ENCODE assay signal across 14 cellular contexts in the genomic region with DNA sequence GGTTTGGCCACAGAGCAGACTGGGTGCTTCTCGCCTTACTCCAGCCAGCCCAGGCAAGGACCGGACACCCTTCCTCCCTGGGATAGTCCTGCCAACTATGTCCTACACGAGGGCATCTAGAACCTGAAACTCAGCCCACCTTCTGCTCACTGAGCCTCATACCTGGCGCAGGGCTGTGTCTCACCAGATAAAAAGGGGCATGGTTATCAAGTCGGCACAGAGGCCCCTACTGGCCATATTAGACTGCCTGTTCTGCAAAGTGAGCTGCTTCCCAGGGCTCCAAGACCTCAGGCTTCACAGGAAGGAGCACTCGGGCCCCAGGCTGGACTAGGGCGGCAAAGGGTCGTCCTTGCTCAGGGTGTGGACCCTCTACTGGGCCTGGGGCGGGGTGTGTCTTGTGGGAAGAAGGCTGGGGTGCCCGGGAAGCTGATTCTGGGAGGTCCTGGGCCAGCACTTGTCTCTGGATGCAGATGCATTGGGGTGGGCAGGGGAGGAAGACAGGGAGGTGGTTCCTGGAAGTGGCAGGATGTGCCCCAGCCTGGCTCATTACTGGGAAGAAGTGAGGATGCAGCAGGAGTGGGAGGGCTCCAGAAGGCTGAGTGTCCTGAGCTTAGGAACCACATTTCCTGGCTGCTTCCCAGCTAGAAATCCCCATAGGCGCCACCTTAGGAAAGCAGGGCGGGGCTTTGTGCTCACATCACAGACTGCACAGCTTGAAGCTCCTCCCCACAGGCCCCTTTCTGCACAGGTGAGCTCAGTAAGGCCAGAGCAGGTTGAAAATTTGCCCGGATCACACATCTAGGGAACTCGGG. TPM values are rescaled to one million over a fixed set of nuclear protein-coding genes. Genes with fewer than 3 reads are reported as not detected.
DNase-seq lines count a peak whose midpoint lies in the region; ATAC-seq and TF ChIP-seq lines count a peak whose summit lies in the region.
"Had no signal": no experiment of that assay in that cellular context is flagged by ENCODE, and none has a peak within 500 bp of the region (broad histone marks: within the 10 kb centered on the region; RNA-seq: fewer than 3 reads in every experiment).

No MANE protein-coding gene starts in this region.

- no peak overlapping the region for H3K4me3 ChIP-seq in breast epithelium
- H3K4me3 ChIP-seq: GM23248, transverse colon had no signal

- peak; percentile 24 for DNase-seq in ELF-1 (ENCODE audit: low read depth, low spot score)
- DNase-seq in NCI-H2171 (lab: John Stamatoyannopoulos, UW), result peak; percentile 3
- peak in 1 of 2 donors; percentile 52 for DNase-seq in breast epithelium (ENCODE audit: low spot score in 2 of 2)
- no peak for DNase-seq in nephron progenitor cell
- no peak for DNase-seq in cerebellar nuclear complex (lab: John Stamatoyannopoulos, UW)
- no peak for DNase-seq in putamen (ENCODE audit: low spot score)
- DNase-seq: activated CD4-positive, alpha-beta T cell treated with anti-CD3 and anti-CD28 coated beads, Interleukin-2, amount 50 U/mL, for 1 hour; activated naive CD4-positive, alpha-beta T cell treated with anti-CD3 and anti-CD28 coated beads, Interleukin-2, amount 10 ng/mL, durations not matched to agents 7 days and 5 days; GM23248; NCI-H2029 treated with DMSO at 0.1 percent for 48 hours; transverse colon had no signal

- no peaks in the 10 kb centered on the region for H3K4me1 ChIP-seq in breast epithelium
- H3K4me1 ChIP-seq: transverse colon had no signal

- intact Hi-C loops in breast epithelium (cut with DNase I; ENCODE audit: low total_unique reads), result no loop called here

- peak overlapping the region; percentile 88 for H3K27ac Mint-ChIP-seq in nephron progenitor cell
- H3K27ac Mint-ChIP-seq: activated naive CD4-positive, alpha-beta T cell treated with anti-CD3 and anti-CD28 coated beads, Interleukin-2, amount 10 ng/mL, durations not matched to agents 7 days and 5 days had no signal

- no peaks in the 10 kb centered on the region for H3K27me3 ChIP-seq in breast epithelium
- H3K27me3 ChIP-seq: transverse colon had no signal

- no peaks in the 10 kb centered on the region for H3K9me3 Mint-ChIP-seq in nephron progenitor cell
- H3K9me3 Mint-ChIP-seq: activated naive CD4-positive, alpha-beta T cell treated with anti-CD3 and anti-CD28 coated beads, Interleukin-2, amount 10 ng/mL, durations not matched to agents 7 days and 5 days had no signal

- peak overlapping the region; percentile 68 to 89 for H3K27ac ChIP-seq in breast epithelium
- H3K27ac ChIP-seq: GM23248, KMS-11, transverse colon had no signal

- peaks cover 46% of the 10 kb centered on the region for H3K4me1 Mint-ChIP-seq in nephron progenitor cell

- H3K27me3 Mint-ChIP-seq in nephron progenitor cell (ENCODE audit: low read depth, poor library complexity), result no peaks in the 10 kb centered on the region
- H3K27me3 Mint-ChIP-seq: activated naive CD4-positive, alpha-beta T cell treated with anti-CD3 and anti-CD28 coated beads, Interleukin-2, amount 10 ng/mL, durations not matched to agents 7 days and 5 days had no signal

- H3K9me3 ChIP-seq in breast epithelium, result no peaks in the 10 kb centered on the region
- H3K9me3 ChIP-seq: transverse colon had no signal

- TF ChIP-seq POLR2A in breast epithelium (IDR thresholded peaks at IDR 0.05), result no peak

- no peaks in the 10 kb centered on the region for H3K36me3 Mint-ChIP-seq in nephron progenitor cell (ENCODE audit: low read depth)
- H3K36me3 Mint-ChIP-seq: activated naive CD4-positive, alpha-beta T cell treated with anti-CD3 and anti-CD28 coated beads, Interleukin-2, amount 10 ng/mL, durations not matched to agents 7 days and 5 days had no signal

- no peaks in the 10 kb centered on the region for H3K36me3 ChIP-seq in breast epithelium
- H3K36me3 ChIP-seq: transverse colon had no signal

- no peak overlapping the region for H3K4me3 Mint-ChIP-seq in nephron progenitor cell
- H3K4me3 Mint-ChIP-seq: activated naive CD4-positive, alpha-beta T cell treated with anti-CD3 and anti-CD28 coated beads, Interleukin-2, amount 10 ng/mL, durations not matched to agents 7 days and 5 days had no signal

- ATAC-seq in HG02610 (IDR thresholded peaks at IDR 0.05; ENCODE audit: unreplicated experiment) (no peak), GM18870 (IDR thresholded peaks at IDR 0.05; ENCODE audit: unreplicated experiment) (no peak)

- TF ChIP-seq CTCF in breast epithelium (IDR thresholded peaks at IDR 0.05) (no peak), nephron progenitor cell (IDR thresholded peaks at IDR 0.05) (no peak)

RNA-seq across cellular contexts. Expression of a gene that starts 19.6 kb away (rescaled TPM):
- total RNA-seq in breast epithelium, result 10 to 100 TPM in 1 of 3 donors, 1 to 10 TPM in 2; 2.7 to 10.1 (median 9.2) TPM

RNA-seq across cellular contexts. Expression of a gene that starts 36.2 kb away (rescaled TPM):
- under 1 TPM; 0.16 to 0.44 (median 0.33) TPM for total RNA-seq in breast epithelium

Comparison
In these comparisons a context has a peak if more than half of its experiments do, and no peak if none do; other contexts are left out.
1. DNase-seq: peak in ELF-1 (single experiment) and NCI-H2171 (single experiment); none in nephron progenitor cell (single experiment), cerebellar nuclear complex (0 of 2) and putamen (single experiment).